Comparison of ENCODE assay signal across 2 cellular contexts in genomic region chr4:24411299-24411698, GRCh38.
A peak's percentile ranks its signal among the peaks of the same experiment; 100 is the strongest.
TF ChIP-seq lines count a peak whose summit lies in the region.

No MANE protein-coding gene starts in this region.

TF ChIP-seq in liver, 16 proteins besides CTCF, POLR2A, EP300 and RAD21 (continued from another document):
- no peak for TF ChIP-seq ATF3 (IDR thresholded peaks at IDR 0.05)
- peak; percentile 30 to 72 for TF ChIP-seq HNF4A (conservative IDR thresholded peaks at IDR 0.05)
- no peak for TF ChIP-seq NR2F2 (IDR thresholded peaks at IDR 0.05)
- peak; percentile 27 to 63 for TF ChIP-seq RXRA (IDR thresholded peaks at IDR 0.05)

TF ChIP-seq in HepG2, 621 proteins besides CTCF, POLR2A, EP300 and RAD21 (continued from another document):
- TF ChIP-seq TIGD3 (CRISPR knock-in tag; IDR thresholded peaks at IDR 0.05; ENCODE audit: borderline replicate concordance) (no peak), ZNF180 (CRISPR knock-in tag; IDR thresholded peaks at IDR 0.05; ENCODE audit: borderline replicate concordance, low read depth) (no peak), ATF7 (IDR thresholded peaks at IDR 0.05) (no peak), ATF7 (CRISPR knock-in tag; IDR thresholded peaks at IDR 0.05) (no peak), ZNF605 (CRISPR knock-in tag; IDR thresholded peaks at IDR 0.05) (no peak), KDM6A (CRISPR knock-in tag; IDR thresholded peaks at IDR 0.05; ENCODE audit: low read depth) (no peak), MAF1 (CRISPR knock-in tag; IDR thresholded peaks at IDR 0.05; ENCODE audit: borderline replicate concordance) (no peak), MAZ (IDR thresholded peaks at IDR 0.05; ENCODE audit: borderline replicate concordance, low read depth, low read length) (no peak), MAZ (CRISPR knock-in tag; IDR thresholded peaks at IDR 0.05; ENCODE audit: low read depth) (no peak), ZFP36L2 (CRISPR knock-in tag; IDR thresholded peaks at IDR 0.05) (no peak), ZIK1 (CRISPR knock-in tag; IDR thresholded peaks at IDR 0.05; ENCODE audit: borderline replicate concordance, low read depth) (no peak), ARNT2 (CRISPR knock-in tag; IDR thresholded peaks at IDR 0.05; ENCODE audit: low read depth) (no peak), ZNF572 (CRISPR knock-in tag; IDR thresholded peaks at IDR 0.05) (no peak), DBP (CRISPR knock-in tag; IDR thresholded peaks at IDR 0.05; ENCODE audit: not compliant biosample characterization) (no peak)
TF ChIP-seq in HepG2: peak in this region for 0.
